Comparison of ENCODE assay signal across 1 cellular context in genomic region chr11:20360650-20361049, GRCh38.
TF ChIP-seq lines count a peak whose summit lies in the region.

No MANE protein-coding gene starts in this region.

TF ChIP-seq in H1, 55 proteins besides CTCF, POLR2A, EP300 and RAD21:
- TF ChIP-seq EZH2 (IDR thresholded peaks at IDR 0.05; ENCODE audit: low read depth, low read length, severe bottlenecking) (no peak), BACH1 (IDR thresholded peaks at IDR 0.05; ENCODE audit: low read length) (no peak), CBX5 (IDR thresholded peaks at IDR 0.05; ENCODE audit: low read depth, low read length) (no peak), ZNF274 (IDR thresholded peaks at IDR 0.05; ENCODE audit: borderline replicate concordance, extremely low read depth, low read length) (no peak), FOSL1 (IDR thresholded peaks at IDR 0.05; ENCODE audit: insufficient read depth, low read depth, low read length) (no peak), KDM4A (IDR thresholded peaks at IDR 0.05; ENCODE audit: low read depth, low read length, severe bottlenecking) (no peak), RBBP5 (IDR thresholded peaks at IDR 0.05; ENCODE audit: borderline replicate concordance, low read depth, low read length) (no peak), NANOG (IDR thresholded peaks at IDR 0.05; ENCODE audit: insufficient read depth, low read depth, low read length, poor library complexity, severe bottlenecking) (no peak), SP1 (IDR thresholded peaks at IDR 0.05; ENCODE audit: low read depth, low read length) (no peak), CEBPB (IDR thresholded peaks at IDR 0.05; ENCODE audit: low read depth, low read length) (no peak), HDAC6 (IDR thresholded peaks at IDR 0.05; ENCODE audit: low read depth, low read length) (no peak), RNF2 (IDR thresholded peaks at IDR 0.05; ENCODE audit: borderline replicate concordance, low read depth, low read length, missing control alignments, poor library complexity, severe bottlenecking) (no peak), ATF3 (IDR thresholded peaks at IDR 0.05; ENCODE audit: insufficient read depth, low read depth, low read length) (no peak), JUND (IDR thresholded peaks at IDR 0.05; ENCODE audit: low read length) (no peak), NRF1 (IDR thresholded peaks at IDR 0.05; ENCODE audit: low read depth, low read length) (no peak), RFX5 (IDR thresholded peaks at IDR 0.05; ENCODE audit: borderline replicate concordance, low read depth, low read length) (no peak), TCF12 (IDR thresholded peaks at IDR 0.05; ENCODE audit: low read depth, low read length) (no peak), POLR2AphosphoS5 (IDR thresholded peaks at IDR 0.05; ENCODE audit: low read depth, low read length) (no peak), CTBP2 (IDR thresholded peaks at IDR 0.05; ENCODE audit: borderline replicate concordance, insufficient read depth, insufficient read length, low read length) (no peak), USF2 (IDR thresholded peaks at IDR 0.05; ENCODE audit: low read length) (no peak)
